Comparison of ENCODE assay signal across 21 cellular contexts in the genomic region with DNA sequence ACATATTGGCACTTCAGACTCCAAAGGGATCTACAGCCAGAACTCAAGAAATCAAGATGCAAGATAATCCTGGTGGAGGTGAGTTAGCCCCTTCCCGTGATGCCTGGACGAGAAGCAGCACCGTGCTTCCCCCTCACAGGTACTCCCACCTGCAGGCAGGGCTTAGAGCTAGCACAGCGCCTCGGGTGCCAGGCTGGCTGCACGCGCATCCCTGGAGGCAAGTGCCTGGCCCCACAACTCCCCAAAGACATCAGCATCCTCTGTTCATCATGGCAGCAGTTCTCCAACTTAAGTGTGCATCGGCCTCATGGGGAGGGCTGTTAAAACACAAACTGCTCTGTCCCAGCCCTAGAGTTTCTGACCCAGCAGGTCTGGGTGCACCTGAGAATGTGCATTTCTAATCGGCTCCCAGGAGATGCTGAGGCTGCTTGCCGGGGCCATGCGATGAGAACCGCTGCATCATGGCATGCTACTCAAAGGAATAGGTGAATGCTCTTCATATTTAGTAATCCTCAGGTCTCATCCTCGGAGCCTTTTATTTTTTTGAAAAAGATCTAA.
"Had no signal": no experiment of that assay in that cellular context is flagged by ENCODE, and none has a peak within 500 bp of the region (broad histone marks: within the 10 kb centered on the region; RNA-seq: fewer than 3 reads in every experiment).

No MANE protein-coding gene starts in this region.

- H3K4me3 ChIP-seq: colonic mucosa, right lobe of liver, smooth muscle cell, stomach, thyroid gland had no signal

- H3K9me3 Mint-ChIP-seq: central memory CD8-positive, alpha-beta T cell; effector memory CD8-positive, alpha-beta T cell; immature natural killer cell; naive thymus-derived CD8-positive, alpha-beta T cell; stimulated activated effector memory CD8-positive, alpha-beta T cell treated with anti-CD3 and anti-CD28 coated beads, Interleukin-12 subunit alpha, Interleukin-12 subunit beta, amount 100 ng/mL, for 72 hours had no signal

- ATAC-seq: effector memory CD8-positive, alpha-beta T cell; naive thymus-derived CD8-positive, alpha-beta T cell; right lobe of liver; stimulated activated effector memory CD8-positive, alpha-beta T cell treated with anti-CD3 and anti-CD28 coated beads, Interleukin-12 subunit alpha, Interleukin-12 subunit beta, amount 100 ng/mL, for 72 hours had no signal

- H3K27ac ChIP-seq: colonic mucosa, neutrophil, parathyroid adenoma, right lobe of liver, stomach, thyroid gland had no signal

- H2AFZ ChIP-seq: parathyroid adenoma had no signal

- H3K4me1 ChIP-seq: colonic mucosa, parathyroid adenoma, right lobe of liver, stomach, thyroid gland had no signal

- H3K27ac Mint-ChIP-seq: effector memory CD8-positive, alpha-beta T cell; immature natural killer cell; naive thymus-derived CD8-positive, alpha-beta T cell; progenitor cell of endocrine pancreas; stimulated activated effector memory CD8-positive, alpha-beta T cell treated with anti-CD3 and anti-CD28 coated beads, Interleukin-12 subunit alpha, Interleukin-12 subunit beta, amount 100 ng/mL, for 72 hours had no signal

- H3K9me3 ChIP-seq: colonic mucosa, neutrophil, right lobe of liver, stomach, thyroid gland had no signal

- H3K4me1 Mint-ChIP-seq: central memory CD8-positive, alpha-beta T cell; immature natural killer cell; naive thymus-derived CD8-positive, alpha-beta T cell; stimulated activated effector memory CD8-positive, alpha-beta T cell treated with anti-CD3 and anti-CD28 coated beads, Interleukin-12 subunit alpha, Interleukin-12 subunit beta, amount 100 ng/mL, for 72 hours had no signal

- H3K27me3 Mint-ChIP-seq: central memory CD8-positive, alpha-beta T cell; effector memory CD8-positive, alpha-beta T cell; naive thymus-derived CD8-positive, alpha-beta T cell had no signal

- H3K9ac ChIP-seq: parathyroid adenoma had no signal

- H3K4me2 ChIP-seq: smooth muscle cell had no signal

- H3K4me3 Mint-ChIP-seq: central memory CD8-positive, alpha-beta T cell; effector memory CD8-positive, alpha-beta T cell; immature natural killer cell; naive thymus-derived CD8-positive, alpha-beta T cell; stimulated activated effector memory CD8-positive, alpha-beta T cell treated with anti-CD3 and anti-CD28 coated beads, Interleukin-12 subunit alpha, Interleukin-12 subunit beta, amount 100 ng/mL, for 72 hours had no signal

- H3K36me3 ChIP-seq: colonic mucosa, neutrophil, right lobe of liver, stomach, thyroid gland had no signal

- H3K27me3 ChIP-seq: colonic mucosa, neutrophil, right lobe of liver, stomach, thyroid gland had no signal

- H3K36me3 Mint-ChIP-seq: immature natural killer cell; naive thymus-derived CD8-positive, alpha-beta T cell; stimulated activated effector memory CD8-positive, alpha-beta T cell treated with anti-CD3 and anti-CD28 coated beads, Interleukin-12 subunit alpha, Interleukin-12 subunit beta, amount 100 ng/mL, for 72 hours had no signal

- DNase-seq: colonic mucosa; dermis blood vessel endothelial cell; effector memory CD8-positive, alpha-beta T cell; hypothalamus; immature natural killer cell; mesendoderm; naive thymus-derived CD8-positive, alpha-beta T cell; right lobe of liver; stimulated activated CD4-positive, alpha-beta T cell treated with anti-CD3 and anti-CD28 coated beads, Interleukin-12 subunit alpha, Interleukin-12 subunit beta, amount 100 ng/mL, for 4 hours; stimulated activated CD4-positive, alpha-beta T cell treated with anti-CD3 and anti-CD28 coated beads, Interleukin-1b, Interleukin-23, amount 100 ng/mL, for 48 hours; stimulated activated CD4-positive, alpha-beta T cell treated with anti-CD3 and anti-CD28 coated beads, Interleukin-4, amount 100 ng/mL, for 1 hour; stimulated activated naive CD4-positive, alpha-beta T cell treated with Interleukin-2 at 50 U/mL for 16 hours; stomach; thyroid gland; trophoblast cell had no signal
